In the genomic region with DNA sequence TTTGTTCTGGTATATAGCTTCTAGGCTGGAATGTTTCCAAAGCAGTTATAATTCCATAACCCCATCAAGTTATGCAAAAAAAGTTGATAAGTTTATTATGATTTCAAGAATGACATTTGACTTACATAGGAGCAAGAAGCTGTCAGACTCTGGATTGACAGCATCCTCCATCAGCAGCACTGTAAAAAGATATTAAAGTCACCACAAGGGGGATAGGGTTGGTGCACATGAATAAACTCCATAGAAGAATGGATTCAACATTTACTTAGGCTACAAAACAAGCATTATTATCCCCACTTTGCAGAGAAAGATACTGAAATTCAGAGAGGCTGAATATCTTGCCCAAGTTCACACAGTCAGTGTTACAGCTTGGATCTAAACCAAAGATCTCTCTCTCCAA, we compare ENCODE assay signal across 11 cellular contexts.
DNase-seq lines count a peak whose midpoint lies in the region; ATAC-seq, FAIRE-seq and TF ChIP-seq lines count a peak whose summit lies in the region.
"Had no signal": no experiment of that assay in that cellular context is flagged by ENCODE, and none has a peak within 500 bp of the region (broad histone marks: within the 10 kb centered on the region; RNA-seq: fewer than 3 reads in every experiment).

No MANE protein-coding gene starts in this region.

- H3K4me3 Mint-ChIP-seq in astrocyte (ENCODE audit: unreplicated experiment) = no peak overlapping the region

- no peak overlapping the region for H3K27ac ChIP-seq in astrocyte (ENCODE audit: low read depth, low read length)
- H3K27ac ChIP-seq in right lobe of liver = no peak overlapping the region
- H3K27ac ChIP-seq: SJSA1 had no signal

- no peak for TF ChIP-seq POLR2A in right lobe of liver (IDR thresholded peaks at IDR 0.05)

- no peaks in the 10 kb centered on the region for H3K4me1 Mint-ChIP-seq in astrocyte (ENCODE audit: low read depth, unreplicated experiment)

- intact Hi-C loops in right lobe of liver (cut with DNase I) = no loop called here

- no peaks in the 10 kb centered on the region for H3K36me3 Mint-ChIP-seq in astrocyte (ENCODE audit: low read depth, unreplicated experiment)

- H3K27me3 Mint-ChIP-seq in astrocyte (ENCODE audit: low read depth, unreplicated experiment) = no peaks in the 10 kb centered on the region

- H3K79me2 ChIP-seq in astrocyte (ENCODE audit: insufficient read depth, low read length) = no peaks in the 10 kb centered on the region

- H3K4me3 ChIP-seq in astrocyte (ENCODE audit: insufficient read depth, low read depth, low read length) (no peak overlapping the region), right lobe of liver (no peak overlapping the region)
- H3K4me3 ChIP-seq: SJSA1 had no signal

- no peaks in the 10 kb centered on the region for H3K27me3 ChIP-seq in astrocyte (ENCODE audit: insufficient read depth, low read length)
- H3K27me3 ChIP-seq in right lobe of liver = no peaks in the 10 kb centered on the region
- H3K27me3 ChIP-seq: SJSA1 had no signal

- ATAC-seq in right lobe of liver = peak; percentile 39 to 54 (median 53)
- ATAC-seq in GM18519 (IDR thresholded peaks at IDR 0.05; ENCODE audit: low FRiP score, unreplicated experiment) = no peak
- no peak for ATAC-seq in GM21717 (IDR thresholded peaks at IDR 0.05; ENCODE audit: unreplicated experiment)
- no peak for ATAC-seq in GM21390 (IDR thresholded peaks at IDR 0.05; ENCODE audit: unreplicated experiment)

- no peaks in the 10 kb centered on the region for H3K9me3 ChIP-seq in astrocyte (ENCODE audit: insufficient read depth, low read depth, low read length)
- H3K9me3 ChIP-seq in right lobe of liver = no peaks in the 10 kb centered on the region
- H3K9me3 ChIP-seq: SJSA1 had no signal

- no peak overlapping the region for H2AFZ ChIP-seq in astrocyte (ENCODE audit: low read depth, low read length)

- no peak overlapping the region for H3K27ac Mint-ChIP-seq in astrocyte (ENCODE audit: unreplicated experiment)

- FAIRE-seq in astrocyte (lab: Jason Lieb, UNC) = no peak
- FAIRE-seq: islet of Langerhans had no signal

- no peak overlapping the region for H3K4me2 ChIP-seq in astrocyte (ENCODE audit: low read length)

- no peak overlapping the region for H3K9ac ChIP-seq in astrocyte (ENCODE audit: low read length)

- H3K36me3 ChIP-seq in astrocyte (ENCODE audit: insufficient read depth, low read length) (no peaks in the 10 kb centered on the region), right lobe of liver (no peaks in the 10 kb centered on the region)
- H3K36me3 ChIP-seq: SJSA1 had no signal

- TF ChIP-seq CTCF in astrocyte (IDR thresholded peaks at IDR 0.05; ENCODE audit: insufficient read depth, low read depth, low read length) = peak; percentile 29
- TF ChIP-seq CTCF in right lobe of liver (IDR thresholded peaks at IDR 0.05) = peak; percentile 30 to 38 (median 34)

- H3K9me3 Mint-ChIP-seq in astrocyte (ENCODE audit: unreplicated experiment) = peaks cover 3% of the 10 kb centered on the region

- peak; percentile 58 for DNase-seq in DMS53 (lab: John Stamatoyannopoulos, UW)
- peak; percentile 11 for DNase-seq in HuH-7 (ENCODE audit: low spot score)
- no peak for DNase-seq in astrocyte (ENCODE audit: low read depth)
- DNase-seq in right lobe of liver = no peak
- no peak for DNase-seq in cerebellar nuclear complex (lab: John Stamatoyannopoulos, UW)
- DNase-seq: stimulated activated CD4-positive, alpha-beta T cell treated with anti-CD3 and anti-CD28 coated beads, Interleukin-4, amount 100 ng/mL, for 4 hours had no signal

- H3K4me1 ChIP-seq in astrocyte (ENCODE audit: insufficient read depth, low read length) (no peaks in the 10 kb centered on the region), right lobe of liver (no peaks in the 10 kb centered on the region)
- H3K4me1 ChIP-seq: SJSA1 had no signal

- H4K20me1 ChIP-seq in astrocyte (ENCODE audit: insufficient read depth, low read length) = no peaks in the 10 kb centered on the region

Comparison
In these comparisons a context has a peak if more than half of its experiments do, and no peak if none do; other contexts are left out.
1. DNase-seq: peak in DMS53 (single experiment) and HuH-7 (single experiment); none in astrocyte (single experiment), right lobe of liver (0 of 3) and cerebellar nuclear complex (0 of 2).
2. ATAC-seq: peak in right lobe of liver (4 of 4); none in GM18519 (single experiment), GM21717 (single experiment) and GM21390 (single experiment).